8 cellular contexts compared by ENCODE assay signal in the genomic region with DNA sequence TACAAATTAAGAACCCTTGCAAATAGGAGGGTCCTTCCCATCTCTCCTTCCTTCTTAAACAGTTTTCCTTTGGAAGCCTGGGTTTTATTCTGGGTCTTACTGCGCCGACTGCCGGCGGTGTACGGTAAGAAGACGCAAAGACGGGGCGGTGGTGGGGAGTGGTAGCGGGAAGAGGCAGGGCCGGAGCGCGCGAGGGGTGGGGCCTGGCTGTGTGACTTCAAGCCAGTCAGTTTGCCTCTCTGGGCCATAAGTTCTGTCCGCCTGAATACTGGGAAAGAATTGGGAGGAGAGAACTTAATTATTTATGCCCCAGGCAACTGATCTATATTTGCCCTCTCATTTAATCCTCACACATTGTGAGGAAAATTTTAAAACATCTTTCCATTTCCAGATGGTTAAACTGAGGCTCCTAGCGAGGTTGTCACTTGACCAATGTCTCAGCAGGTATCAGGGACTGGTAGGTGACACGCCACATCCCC. TPM values are rescaled to one million over a fixed set of nuclear protein-coding genes. Genes with fewer than 3 reads are reported as not detected.
DNase-seq lines count a peak whose midpoint lies in the region; ATAC-seq and TF ChIP-seq lines count a peak whose summit lies in the region.

No MANE protein-coding gene starts in this region.

- no peaks in the 10 kb centered on the region for H3K9me2 ChIP-seq in PC-3 (replicated peaks; ENCODE audit: low read length)

- H3K27ac ChIP-seq in PC-3 (ENCODE audit: low read length), result peak overlapping the region; percentile 88

- peak overlapping the region; percentile 62 for H3K9ac ChIP-seq in PC-3 (ENCODE audit: low read length)

- POLR2A ChIA-PET in PC-3 (lab: Charles Lee; ENCODE audit: unreplicated experiment), result no interaction called here
- POLR2A ChIA-PET in naive thymus-derived CD8-positive, alpha-beta T cell (lab: Charles Lee), result interaction anchor here (1.1 to 1.7 kb wide), 2 partner anchors 11 to 98 kb away, joined by 3 to 8 read pairs; a partner anchor contains a TSS

- H3K4me3 Mint-ChIP-seq in naive thymus-derived CD8-positive, alpha-beta T cell, result peak overlapping the region; percentile 84 to 93 (median 89)
- H3K4me3 Mint-ChIP-seq in stimulated activated naive CD8-positive, alpha-beta T cell treated with anti-CD3 and anti-CD28 coated beads, Interleukin-15, amount 100 ng/mL, for 72 hours, result peak overlapping the region; percentile 84 to 87

- no peaks in the 10 kb centered on the region for H3K9me3 ChIP-seq in PC-3 (ENCODE audit: low read length)

- H3K27me3 Mint-ChIP-seq in naive thymus-derived CD8-positive, alpha-beta T cell, result no peaks in the 10 kb centered on the region
- no peaks in the 10 kb centered on the region for H3K27me3 Mint-ChIP-seq in stimulated activated naive CD8-positive, alpha-beta T cell treated with anti-CD3 and anti-CD28 coated beads, Interleukin-15, amount 100 ng/mL, for 72 hours

- H3K27me3 ChIP-seq in PC-3 (ENCODE audit: low read length), result no peaks in the 10 kb centered on the region

- H3K27ac Mint-ChIP-seq in naive thymus-derived CD8-positive, alpha-beta T cell, result peak overlapping the region; percentile 28 to 96 (median 92)
- peak overlapping the region in 1 of 2 donors; percentile 81 for H3K27ac Mint-ChIP-seq in stimulated activated naive CD8-positive, alpha-beta T cell treated with anti-CD3 and anti-CD28 coated beads, Interleukin-15, amount 100 ng/mL, for 72 hours

- peaks cover 15% of the 10 kb centered on the region for H3K4me1 ChIP-seq in PC-3 (ENCODE audit: insufficient read depth, low read length)

- peak; percentile 65 for ATAC-seq in PC-3
- ATAC-seq in naive thymus-derived CD8-positive, alpha-beta T cell, result peak; percentile 49 to 54
- peak; percentile 78 for ATAC-seq in stimulated activated naive CD8-positive, alpha-beta T cell treated with anti-CD3 and anti-CD28 coated beads, Interleukin-15, amount 100 ng/mL, for 72 hours

- peak; percentile 24 for DNase-seq in AG09319 (ENCODE audit: extremely low read depth, low read depth)
- DNase-seq in GM19238 (ENCODE audit: insufficient read length, low spot score), result peak; percentile 45
- DNase-seq in HuH-7 (ENCODE audit: low spot score), result peak; percentile 46
- DNase-seq in PC-3, result peak; percentile 85
- DNase-seq in activated T-helper 1 cell treated with anti-CD3 and anti-CD28 coated beads, Interleukin-2, amount 50 U/mL, for 16 hours (ENCODE audit: low read depth in 1 of 2, low spot score in 1 of 2), result peak; percentile 57
- DNase-seq in fibroblast of gingiva (ENCODE audit: low read depth), result peak; percentile 71
- DNase-seq in naive thymus-derived CD8-positive, alpha-beta T cell, result peak; percentile 54 to 86 (median 68)
- peak; percentile 66 to 76 for DNase-seq in stimulated activated naive CD8-positive, alpha-beta T cell treated with anti-CD3 and anti-CD28 coated beads, Interleukin-15, amount 100 ng/mL, for 72 hours

- H3K36me3 ChIP-seq in PC-3 (ENCODE audit: low read depth, low read length), result no peaks in the 10 kb centered on the region

- CTCF ChIA-PET in PC-3 (lab: Charles Lee), result no interaction called here

- intact Hi-C loops in PC-3 (cut with micrococcal nuclease), result loop anchor here (1.0 kb wide), 1 partner anchor 22 kb away; no protein-coding TSS in a partner anchor

- peaks cover 0 to 4% (median 0%) of the 10 kb centered on the region in 3 donors for H3K36me3 Mint-ChIP-seq in naive thymus-derived CD8-positive, alpha-beta T cell

- peak overlapping the region; percentile 89 for H2AFZ ChIP-seq in PC-3 (ENCODE audit: low read length)

- BruUV-seq in PC-3 (replicated peaks; lab: Mats Ljungman, UMichigan), result TSS peak; percentile 69

- peak overlapping the region; percentile 90 for H3K4me2 ChIP-seq in PC-3 (ENCODE audit: low read length)

- peaks cover 17 to 30% (median 26%) of the 10 kb centered on the region in 4 donors for H3K4me1 Mint-ChIP-seq in naive thymus-derived CD8-positive, alpha-beta T cell
- peaks cover 26% of the 10 kb centered on the region for H3K4me1 Mint-ChIP-seq in stimulated activated naive CD8-positive, alpha-beta T cell treated with anti-CD3 and anti-CD28 coated beads, Interleukin-15, amount 100 ng/mL, for 72 hours

- no peaks in the 10 kb centered on the region for H3F3A ChIP-seq in PC-3 (ENCODE audit: low read length, unreplicated experiment)

- peaks cover 18% of the 10 kb centered on the region for H3K79me2 ChIP-seq in PC-3 (ENCODE audit: low read length)

- TF ChIP-seq CTCF in AG09319 (IDR thresholded peaks at IDR 0.05; ENCODE audit: low read depth, low read length) (peak; percentile 55), PC-3 (conservative IDR thresholded peaks at IDR 0.05; ENCODE audit: low read depth, low read length) (peak; percentile 74)

- peak overlapping the region; percentile 77 for H3K4me3 ChIP-seq in PC-3 (ENCODE audit: low read length)

- H4K20me1 ChIP-seq in PC-3 (ENCODE audit: low read length), result no peaks in the 10 kb centered on the region

- no peaks in the 10 kb centered on the region for H3K9me3 Mint-ChIP-seq in naive thymus-derived CD8-positive, alpha-beta T cell
- no peaks in the 10 kb centered on the region for H3K9me3 Mint-ChIP-seq in stimulated activated naive CD8-positive, alpha-beta T cell treated with anti-CD3 and anti-CD28 coated beads, Interleukin-15, amount 100 ng/mL, for 72 hours

RNA-seq across cellular contexts. Expression of a gene that starts 0.7 kb away (rescaled TPM):
- total RNA-seq in PC-3 (2014; rRNA removed), result 9.3 and 9.7 TPM in 2 replicates
- total RNA-seq in naive thymus-derived CD8-positive, alpha-beta T cell, result 10 to 100 TPM; 19.7 to 20.7 TPM
- polyA plus RNA-seq in naive thymus-derived CD8-positive, alpha-beta T cell, result 1 to 10 TPM; 1.4 to 4.9 (median 1.6) TPM

RNA-seq across cellular contexts. Expression of a gene that starts 11.0 kb away (rescaled TPM):
- 22.4 and 23.2 TPM in 2 replicates for total RNA-seq in PC-3 (2014; rRNA removed)
- 100 to 1,000 TPM; 167 to 174 TPM for total RNA-seq in naive thymus-derived CD8-positive, alpha-beta T cell
- polyA plus RNA-seq in naive thymus-derived CD8-positive, alpha-beta T cell, result 10 to 100 TPM; 12.7 to 32.2 (median 27.1) TPM

RNA-seq across cellular contexts. Expression of a gene that starts 44.6 kb away (rescaled TPM):
- 1.6 and 2.2 TPM in 2 replicates for total RNA-seq in PC-3 (2014; rRNA removed)
- total RNA-seq in naive thymus-derived CD8-positive, alpha-beta T cell, result under 1 TPM; 0.11 to 0.16 TPM
- under 1 TPM in 1 of 3 donors, not detected in 2; 0.49 TPM for polyA plus RNA-seq in naive thymus-derived CD8-positive, alpha-beta T cell

Comparison
In these comparisons a context has a peak if more than half of its experiments do, and no peak if none do; other contexts are left out.
1. Peak in every context shown above with its lines: DNase-seq, ATAC-seq, H3K4me3 ChIP-seq and H3K27ac ChIP-seq.
2. DNase-seq: peak in every context shown above with its lines; median percentile 85 in PC-3; 71 in fibroblast of gingiva; 71 in stimulated activated naive CD8-positive, alpha-beta T cell treated with anti-CD3 and anti-CD28 coated beads, Interleukin-15, amount 100 ng/mL, for 72 hours; 68 in naive thymus-derived CD8-positive, alpha-beta T cell; 57 in activated T-helper 1 cell treated with anti-CD3 and anti-CD28 coated beads, Interleukin-2, amount 50 U/mL, for 16 hours; 46 in HuH-7; 45 in GM19238; 24 in AG09319.